ENCODE assay signal across 20 cellular contexts in the genomic region with DNA sequence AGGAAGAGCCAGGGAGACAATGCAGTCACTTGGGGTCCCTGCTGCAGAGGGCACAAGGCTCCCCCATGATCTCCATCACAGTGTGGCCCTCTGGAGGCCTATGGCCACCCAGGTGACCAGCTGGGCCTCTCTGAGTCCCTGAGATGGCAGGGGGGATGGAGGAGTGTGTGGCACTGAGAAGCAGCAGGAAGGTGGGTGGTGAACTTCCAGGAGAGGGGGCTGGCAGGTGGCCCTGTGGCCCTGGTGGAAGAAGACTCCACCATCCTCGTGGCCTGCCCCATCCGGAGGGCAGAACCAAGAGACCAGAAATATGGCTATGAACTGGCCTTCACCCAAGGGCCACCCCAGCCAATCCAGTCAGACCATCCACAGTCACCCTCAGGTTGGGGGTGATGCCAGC. TPM values are rescaled to one million over a fixed set of nuclear protein-coding genes. Genes with fewer than 3 reads are reported as not detected.
DNase-seq lines count a peak whose midpoint lies in the region; ATAC-seq and TF ChIP-seq lines count a peak whose summit lies in the region.
"Had no signal": no experiment of that assay in that cellular context is flagged by ENCODE, and none has a peak within 500 bp of the region (broad histone marks: within the 10 kb centered on the region; RNA-seq: fewer than 3 reads in every experiment).

No MANE protein-coding gene starts in this region.

- H3K27me3 ChIP-seq in CD4-positive, alpha-beta memory T cell (ENCODE audit: insufficient read depth, low read length), result no peaks in the 10 kb centered on the region

- H3K27ac ChIP-seq in CD4-positive, alpha-beta memory T cell (ENCODE audit: low read depth, low read length), result peak overlapping the region; percentile 49
- H3K27ac ChIP-seq: SJCRH30, thoracic aorta had no signal

- H3K4me1 Mint-ChIP-seq in CD4-positive, alpha-beta memory T cell, result peaks cover 28 to 53% (median 39%) of the 10 kb centered on the region in 4 donors
- peaks cover 37% of the 10 kb centered on the region for H3K4me1 Mint-ChIP-seq in activated naive CD8-positive, alpha-beta T cell (ENCODE audit: low read depth)
- H3K4me1 Mint-ChIP-seq in natural killer cell, result peaks cover 18 to 19% of the 10 kb centered on the region in 2 donors

- CTCF ChIA-PET in CD4-positive, alpha-beta memory T cell (lab: Charles Lee; ENCODE audit: partially characterized antibody), result interaction anchor here (0.9 to 3.8 kb wide), 9 partner anchors 15 to 509 kb away, joined by 3 to 27 read pairs (median 4); a partner anchor contains a TSS

- H3K36me3 ChIP-seq in CD4-positive, alpha-beta memory T cell (ENCODE audit: insufficient read depth, low read length), result no peaks in the 10 kb centered on the region
- H3K36me3 ChIP-seq: SJCRH30 had no signal

- H3K27me3 Mint-ChIP-seq in CD4-positive, alpha-beta memory T cell, result peaks cover 0 to 2% of the 10 kb centered on the region in 2 donors
- no peaks in the 10 kb centered on the region for H3K27me3 Mint-ChIP-seq in activated naive CD8-positive, alpha-beta T cell
- H3K27me3 Mint-ChIP-seq in natural killer cell (ENCODE audit: low read depth in 2 of 2), result peaks cover 0 to 3% of the 10 kb centered on the region in 2 donors

- H3K27ac Mint-ChIP-seq in CD4-positive, alpha-beta memory T cell, result peak overlapping the region; percentile 81 to 95 (median 89)
- peak overlapping the region; percentile 90 for H3K27ac Mint-ChIP-seq in activated naive CD8-positive, alpha-beta T cell
- H3K27ac Mint-ChIP-seq in natural killer cell, result peak overlapping the region; percentile 77 to 83

- ATAC-seq in HG03196 (IDR thresholded peaks at IDR 0.05; ENCODE audit: unreplicated experiment) (peak; percentile 11), natural killer cell (peak in 1 of 3 donors; percentile 5), GM21528 (IDR thresholded peaks at IDR 0.05; ENCODE audit: low FRiP score, unreplicated experiment) (no peak)
- ATAC-seq: left ventricle myocardium superior, PC-3 had no signal

- peak overlapping the region in 6 of 8 donors; percentile 25 to 80 (median 68) for H3K4me3 Mint-ChIP-seq in CD4-positive, alpha-beta memory T cell
- no peak overlapping the region for H3K4me3 Mint-ChIP-seq in activated naive CD8-positive, alpha-beta T cell
- H3K4me3 Mint-ChIP-seq in natural killer cell, result no peak overlapping the region

- H3K9me3 Mint-ChIP-seq in CD4-positive, alpha-beta memory T cell, result peaks cover 0 to 2% (median 0%) of the 10 kb centered on the region in 8 donors
- H3K9me3 Mint-ChIP-seq in activated naive CD8-positive, alpha-beta T cell (ENCODE audit: low read depth), result no peaks in the 10 kb centered on the region
- H3K9me3 Mint-ChIP-seq in natural killer cell, result peaks cover 0 to 4% of the 10 kb centered on the region in 2 donors

- intact Hi-C loops in CD4-positive, alpha-beta memory T cell (cut with micrococcal nuclease), result loop anchor here (1.0 to 5.0 kb wide), 4 partner anchors 24 to 857 kb away; a partner anchor contains a TSS
- intact Hi-C loops in natural killer cell (cut with micrococcal nuclease), result no loop called here

- H3K36me3 Mint-ChIP-seq in CD4-positive, alpha-beta memory T cell, result no peaks in the 10 kb centered on the region
- H3K36me3 Mint-ChIP-seq in activated naive CD8-positive, alpha-beta T cell, result peaks cover 4% of the 10 kb centered on the region
- no peaks in the 10 kb centered on the region for H3K36me3 Mint-ChIP-seq in natural killer cell

- POLR2A ChIA-PET in CD4-positive, alpha-beta memory T cell (lab: Charles Lee; ENCODE audit: partially characterized antibody), result interaction anchor here (0.6 to 2.4 kb wide), 16 partner anchors 8 to 721 kb away, joined by 3 to 18 read pairs (median 4); a partner anchor contains a TSS

- TF ChIP-seq CTCF in natural killer cell (IDR thresholded peaks at IDR 0.05), result no peak

- DNase-seq in CD4-positive, alpha-beta memory T cell, result peak in 1 of 5 donors; percentile 4
- DNase-seq in natural killer cell, result no peak
- DNase-seq in C1 segment of cervical spinal cord (lab: John Stamatoyannopoulos, UW), result no peak
- DNase-seq in NCI-H2029 treated with DMSO at 0.1 percent for 48 hours (lab: John Stamatoyannopoulos, UW), result no peak
- no peak for DNase-seq in COR-L47 (lab: John Stamatoyannopoulos, UW)
- DNase-seq: anterior cingulate cortex, cerebellar nuclear complex, DMS79, glutamatergic neuron, NCI-H1417, NCI-H82, PC-3, posterior cingulate gyrus, SJCRH30, T1000 had no signal

- peaks cover 35% of the 10 kb centered on the region for H3K4me1 ChIP-seq in CD4-positive, alpha-beta memory T cell (ENCODE audit: insufficient read depth, low read length)
- H3K4me1 ChIP-seq: SJCRH30 had no signal

- H3K9me3 ChIP-seq in CD4-positive, alpha-beta memory T cell (ENCODE audit: control insufficient read depth in 1 of 2, low read length in 2 of 2), result no peaks in the 10 kb centered on the region
- H3K9me3 ChIP-seq: SJCRH30, thoracic aorta had no signal

- H3K4me3 ChIP-seq in CD4-positive, alpha-beta memory T cell (ENCODE audit: low read length in 2 of 2), result no peak overlapping the region
- H3K4me3 ChIP-seq: SJCRH30, thoracic aorta had no signal

RNA-seq across cellular contexts. Expression of a gene that starts 31.7 kb away (rescaled TPM):
- not detected for total RNA-seq in CD4-positive, alpha-beta memory T cell
- polyA plus RNA-seq in CD4-positive, alpha-beta memory T cell, result not detected
- 1 to 10 TPM in 1 of 3 donors, under 1 TPM in 1, not detected in 1; 0.23 to 1.5 TPM for total RNA-seq in natural killer cell

Comparison
In these comparisons a context has a peak if more than half of its experiments do, and no peak if none do; other contexts are left out.
1. H3K4me3 Mint-ChIP-seq: peak in CD4-positive, alpha-beta memory T cell (6 of 8); none in activated naive CD8-positive, alpha-beta T cell (single experiment) and natural killer cell (single experiment).
2. Peak in every context shown above with its lines, with median percentiles within 50 percentile points of each other: H3K27ac Mint-ChIP-seq.